ENCODE assay signal across 8 cellular contexts in genomic region chr9:127586537-127586936, GRCh38. TPM values are rescaled to one million over a fixed set of nuclear protein-coding genes. Genes with fewer than 3 reads are reported as not detected.
A peak's percentile ranks its signal among the peaks of the same experiment; 100 is the strongest.
DNase-seq lines count a peak whose midpoint lies in the region; ATAC-seq and TF ChIP-seq lines count a peak whose summit lies in the region.

No MANE protein-coding gene starts in this region.

- H3K9ac ChIP-seq in SU-DHL-6 (ENCODE audit: low read length) = no peak overlapping the region

- H3K9me3 ChIP-seq in SU-DHL-6 (ENCODE audit: insufficient read depth, low read length) (no peaks in the 10 kb centered on the region), heart right ventricle (peaks cover 0 to 6% (median 0%) of the 10 kb centered on the region in 11 donors)

- H3K27me3 ChIP-seq in SU-DHL-6 (ENCODE audit: low read length) (no peaks in the 10 kb centered on the region), heart right ventricle (no peaks in the 10 kb centered on the region)

- no peak overlapping the region for H3K4me2 ChIP-seq in SU-DHL-6 (ENCODE audit: low read depth, low read length, poor library complexity, severe bottlenecking)

- H3K9me2 ChIP-seq in SU-DHL-6 (replicated peaks; ENCODE audit: insufficient read depth, low read length) = no peaks in the 10 kb centered on the region

- DNase-seq in EL (peak; percentile 80), NAMALWA (ENCODE audit: low spot score) (peak; percentile 69), amygdala (lab: John Stamatoyannopoulos, UW) (peak in 48 of 56 donors; percentile 8 to 85 (median 52)), heart right ventricle (peak; percentile 65 to 89), pulmonary artery endothelial cell (ENCODE audit: low read depth, low spot score) (peak; percentile 54)

- H3K4me1 ChIP-seq in heart right ventricle = peaks cover 0 to 23% (median 3%) of the 10 kb centered on the region in 9 donors

- H3F3A ChIP-seq in SU-DHL-6 (ENCODE audit: insufficient read depth) = no peaks in the 10 kb centered on the region

- TF ChIP-seq CTCF in SU-DHL-6 (IDR thresholded peaks at IDR 0.05; ENCODE audit: insufficient read depth, low read length, poor library complexity, severe bottlenecking) (peak; percentile 39), heart right ventricle (IDR thresholded peaks at IDR 0.05) (peak; percentile 82 to 89 (median 87))

- ATAC-seq in heart right ventricle = peak; percentile 88 to 93 (median 90)
- ATAC-seq in HG03521 (IDR thresholded peaks at IDR 0.05; ENCODE audit: unreplicated experiment) = no peak
- ATAC-seq in HG02759 (IDR thresholded peaks at IDR 0.05; ENCODE audit: unreplicated experiment) = no peak

- intact Hi-C loops in heart right ventricle (cut with DNase I) = loop anchor here in 9 of 10 donors (1.0 to 10.0 kb wide), 10 partner anchors 59 to 382 kb away; partner anchors contain the start of genes CDK9 (in 1 of the 9) and TOR2A (in 1 of the 9)

- no peaks in the 10 kb centered on the region for H4K20me1 ChIP-seq in SU-DHL-6 (ENCODE audit: low read depth, low read length)

- H3K27ac ChIP-seq in SU-DHL-6 (ENCODE audit: low read depth, low read length) (no peak overlapping the region), heart right ventricle (no peak overlapping the region)

- H2AFZ ChIP-seq in SU-DHL-6 (ENCODE audit: low read depth, low read length, severe bottlenecking) = no peak overlapping the region

- 49 to 56% methylated on average over 5 of the region's 5 CpGs for WGBS in heart right ventricle, 2 donors

- H3K4me3 ChIP-seq in SU-DHL-6 (ENCODE audit: insufficient read depth, low read length, poor library complexity, severe bottlenecking) (no peak overlapping the region), heart right ventricle (no peak overlapping the region)

- H3K36me3 ChIP-seq in SU-DHL-6 (ENCODE audit: low read length) (no peaks in the 10 kb centered on the region), heart right ventricle (no peaks in the 10 kb centered on the region)

- H3K79me2 ChIP-seq in SU-DHL-6 (ENCODE audit: insufficient read depth, low read length) = no peaks in the 10 kb centered on the region

RNA-seq across cellular contexts. Expression of gene STXBP1, which starts 25.5 kb away (rescaled TPM):
- 10 to 100 TPM; 36.8 to 59.2 (median 49.4) TPM for total RNA-seq in heart right ventricle
- polyA plus RNA-seq in heart right ventricle = 10 to 100 TPM; 14.4 to 16.5 TPM
- total RNA-seq in pulmonary artery endothelial cell = 16.0 and 19.0 TPM in 2 replicates

Comparison
In these comparisons a context has a peak if more than half of its experiments do, and no peak if none do; other contexts are left out.
1. ATAC-seq: peak in heart right ventricle (8 of 8); none in HG03521 (single experiment) and HG02759 (single experiment).
2. Peak in every context shown above with its lines, with median percentiles within 50 percentile points of each other: DNase-seq.